In genomic region chr2:237572021-237572741, GRCh38 we compare ENCODE assay signal across 8 cellular contexts. TPM values are rescaled to one million over a fixed set of nuclear protein-coding genes. Genes with fewer than 3 reads are reported as not detected.
A peak's percentile ranks its signal among the peaks of the same experiment; 100 is the strongest.
DNase-seq lines count a peak whose midpoint lies in the region; ATAC-seq and TF ChIP-seq lines count a peak whose summit lies in the region.

No MANE protein-coding gene starts in this region.

- ATAC-seq in left ventricle myocardium superior = peak; percentile 93
- no peak for ATAC-seq in GM18520 (IDR thresholded peaks at IDR 0.05; ENCODE audit: unreplicated experiment)

- no peak overlapping the region for H3K4me3 ChIP-seq in HFF-Myc (replicated peaks; ENCODE audit: low read depth, low read length)

- DNase-seq in GDM1 (lab: John Stamatoyannopoulos, UW) (peak; percentile 84), HFF-Myc (ENCODE audit: extremely low read depth, low read depth) (peak; percentile 70), NCI-H1436 (lab: John Stamatoyannopoulos, UW) (peak; percentile 88), T-helper 1 cell (peak; percentile 60 to 82 (median 73)), amniotic epithelial cell (ENCODE audit: low read depth) (peak; percentile 83), left ventricle myocardium superior (peak; percentile 94), renal cortical epithelial cell (ENCODE audit: low read depth) (peak; percentile 77)

- peak; percentile 98 for TF ChIP-seq CTCF in HFF-Myc (IDR thresholded peaks at IDR 0.05; ENCODE audit: low read depth, low read length, missing control alignments)

- intact Hi-C loops in left ventricle myocardium superior (cut with micrococcal nuclease) = loop anchor here (10.0 kb wide), 1 partner anchor 57 kb away; no protein-coding TSS in a partner anchor

RNA-seq across cellular contexts. Expression of gene PRLH, which starts 5.8 kb away (rescaled TPM):
- total RNA-seq in left ventricle myocardium superior (not detected), renal cortical epithelial cell (not detected in 2 replicates)

RNA-seq across cellular contexts. Expression of gene RAB17, which starts 18.4 kb away (rescaled TPM):
- total RNA-seq in left ventricle myocardium superior = 3.2 TPM
- total RNA-seq in renal cortical epithelial cell = 9.9 and 11.9 TPM in 2 replicates

RNA-seq across cellular contexts. Expression of gene LRRFIP1, which starts 55.2 kb away (rescaled TPM):
- total RNA-seq in left ventricle myocardium superior (101 TPM), renal cortical epithelial cell (72.6 and 156 TPM in 2 replicates)
